In genomic region chr14:64541261-64541970, GRCh38 we compare ENCODE assay signal across 8 cellular contexts. TPM values are rescaled to one million over a fixed set of nuclear protein-coding genes. Genes with fewer than 3 reads are reported as not detected.
DNase-seq lines count a peak whose midpoint lies in the region; ATAC-seq, FAIRE-seq and TF ChIP-seq lines count a peak whose summit lies in the region.

No MANE protein-coding gene starts in this region.

- no peak for TF ChIP-seq POLR2A in H1 (IDR thresholded peaks at IDR 0.05; ENCODE audit: control extremely low read depth in 1 of 2, low read depth in 2 of 2, low read length in 2 of 2)

- peaks cover 0 to 2% of the 10 kb centered on the region in 2 experiments for H4K20me1 ChIP-seq in H1 (replicated peaks in 1 of 2; ENCODE audit: control insufficient read depth in 1 of 2, insufficient read depth in 2 of 2, low read length in 2 of 2)

- 96% methylated on average over 73 of the region's 73 CpGs; no CpG with 5 or more reads in 1 of the 2 experiments for WGBS in H1 (ENCODE audit: extremely low coverage in 1 of 2, insufficient coverage in 1 of 2, insufficient read length in 1 of 2, insufficient replicate concordance in 2 of 2, low coverage in 1 of 2, low lambda C conversion rate in 2 of 2, missing lambda C conversion rate in 1 of 2), 2 experiments

- DNase-seq in CD14-positive monocyte (ENCODE audit: low spot score), result no peak
- peak in 3 of 5 donors; percentile 10 to 33 (median 12) for DNase-seq in T-helper 1 cell
- peak in 1 of 2 experiments; percentile 60 for DNase-seq in H1 (ENCODE audit: low read depth in 1 of 2, low spot score in 2 of 2)
- no peak for DNase-seq in natural killer cell
- no peak for DNase-seq in GDM1 (lab: John Stamatoyannopoulos, UW)
- DNase-seq in KG1 (lab: John Stamatoyannopoulos, UW), result no peak

- peaks cover 19 to 21% of the 10 kb centered on the region in 2 experiments for H3K9me3 ChIP-seq in H1 (ENCODE audit: insufficient read depth in 2 of 2, low read depth in 1 of 2, low read length in 1 of 2)

- H3K9me3 Mint-ChIP-seq in CD14-positive monocyte (peaks cover 20 to 39% (median 23%) of the 10 kb centered on the region in 7 donors), natural killer cell (no peaks in the 10 kb centered on the region)

- H2BK12ac ChIP-seq in H1 (ENCODE audit: low read depth, low read length), result peak overlapping the region; percentile 98

- no peak for TF ChIP-seq EP300 in H1 (IDR thresholded peaks at IDR 0.05; ENCODE audit: borderline replicate concordance in 1 of 2, low read depth in 2 of 2, low read length in 2 of 2)

- no peak for FAIRE-seq in H1 (lab: Jason Lieb, UNC)

- peaks cover 0 to 8% (median 0%) of the 10 kb centered on the region in 4 experiments; a peak in 1 of 8 replicates for H3K36me3 ChIP-seq in H1 (ENCODE audit: control insufficient read depth in 2 of 4, insufficient read depth in 4 of 4, low read length in 3 of 4)

- peaks cover 0 to 21% (median 3%) of the 10 kb centered on the region in 4 experiments; a peak in 4 of 7 replicates for H3K4me1 ChIP-seq in H1 (replicated peaks in 1 of 4; ENCODE audit: control insufficient read depth in 3 of 4, insufficient read depth in 4 of 4, low read length in 3 of 4)

- intact Hi-C loops in CD14-positive monocyte (cut with micrococcal nuclease) (loop anchor here (5.0 to 10.0 kb wide), 3 partner anchors 34 to 443 kb away; partner anchors contain the start of gene FNTB (in 1 of the 2)), natural killer cell (cut with micrococcal nuclease) (loop anchor here (2.0 kb wide), 1 partner anchor 95 kb away; no protein-coding TSS in a partner anchor)

- TF ChIP-seq CTCF in CD14-positive monocyte (IDR thresholded peaks at IDR 0.05), result no peak
- no peak for TF ChIP-seq CTCF in H1 (IDR thresholded peaks at IDR 0.05; ENCODE audit: control extremely low read depth in 1 of 3, insufficient read depth in 1 of 3, low read depth in 1 of 3, low read length in 3 of 3)
- TF ChIP-seq CTCF in natural killer cell (IDR thresholded peaks at IDR 0.05), result no peak

- peaks cover 35% of the 10 kb centered on the region for H3K4me1 Mint-ChIP-seq in CD14-positive monocyte
- peaks cover 34 to 44% of the 10 kb centered on the region in 2 donors for H3K4me1 Mint-ChIP-seq in natural killer cell

- POLR2A ChIA-PET in H1 (lab: Charles Lee; ENCODE audit: partially characterized antibody), result interaction anchor here (0.8 to 5.4 kb wide), 12 partner anchors 9 to 104 kb away, joined by 3 to 35 read pairs (median 7); partner anchors contain the start of gene ZBTB1

- H2BK5ac ChIP-seq in H1 (ENCODE audit: low read depth, low read length), result peak overlapping the region; percentile 67; the same call in 1 of the 2 replicates

- no peak overlapping the region; the same call in 1 of the 2 replicates for H2BK20ac ChIP-seq in H1 (ENCODE audit: low read length)

- H3K14ac ChIP-seq in H1 (ENCODE audit: insufficient read length), result no peak overlapping the region

- peaks cover 7% of the 10 kb centered on the region for H3K23me2 ChIP-seq in H1 (ENCODE audit: low read depth, low read length)

- ATAC-seq in natural killer cell, result no peak
- no peak for ATAC-seq in GM19452 (IDR thresholded peaks at IDR 0.05; ENCODE audit: unreplicated experiment)
- ATAC-seq in HG02884 (IDR thresholded peaks at IDR 0.05; ENCODE audit: unreplicated experiment), result no peak

- peak overlapping the region in 1 of 7 donors; percentile 33 for H3K27ac Mint-ChIP-seq in CD14-positive monocyte
- H3K27ac Mint-ChIP-seq in natural killer cell, result peak overlapping the region in 1 of 2 donors; percentile 27

- 0 out of 2 replicates have a peak overlapping the region, but pooled peaks have one; percentile 62 for H3K18ac ChIP-seq in H1 (ENCODE audit: extremely low read depth, low read length)

- no peak overlapping the region for H2BK120ac ChIP-seq in H1 (replicated peaks; ENCODE audit: low read depth, low read length)

- peak overlapping the region; percentile 75 for H4K91ac ChIP-seq in H1 (replicated peaks; ENCODE audit: insufficient read length, low read length)

- H3K56ac ChIP-seq in H1 (replicated peaks; ENCODE audit: insufficient read length, low read depth, low read length), result no peak overlapping the region

- no peak overlapping the region for H3K27ac ChIP-seq in H1 (ENCODE audit: low read depth, low read length)

- H4K5ac ChIP-seq in H1 (ENCODE audit: insufficient read length, low read depth, low read length), result no peak overlapping the region

- peaks cover 0 to 3% (median 0%) of the 10 kb centered on the region in 4 experiments; a peak in 1 of 7 replicates for H3K27me3 ChIP-seq in H1 (replicated peaks in 1 of 4; ENCODE audit: control insufficient read depth in 3 of 4, extremely low read depth in 1 of 4, insufficient read depth in 3 of 4, low read length in 3 of 4)

- no peak overlapping the region for H3K9ac ChIP-seq in H1 (replicated peaks in 1 of 4; ENCODE audit: extremely low read depth in 1 of 4, low read depth in 3 of 4, low read length in 3 of 4)

- H3K79me2 ChIP-seq in H1 (ENCODE audit: control insufficient read depth in 1 of 2, insufficient read depth in 2 of 2, low read length in 2 of 2), result peaks cover 0 to 35% of the 10 kb centered on the region in 2 experiments; a peak in 2 of 4 replicates

- CTCF ChIA-PET in H1 (lab: Charles Lee; ENCODE audit: partially characterized antibody), result interaction anchor here (0.6 to 0.9 kb wide), 4 partner anchors 12 to 423 kb away, joined by 3 read pairs; no protein-coding TSS in a partner anchor

- TF ChIP-seq RAD21 in H1 (IDR thresholded peaks at IDR 0.05 in 1 of 2, conservative IDR thresholded peaks at IDR 0.05 in 1 of 2; ENCODE audit: low read depth in 2 of 2, low read length in 2 of 2), result no peak

- H3K36me3 Mint-ChIP-seq in CD14-positive monocyte (peaks cover 16% of the 10 kb centered on the region in 2 donors), natural killer cell (no peaks in the 10 kb centered on the region)

- no peak overlapping the region for H2AFZ ChIP-seq in H1 (ENCODE audit: low read length)

- H3K79me1 ChIP-seq in H1 (ENCODE audit: low read depth, low read length), result no peaks in the 10 kb centered on the region; the same call in 1 of the 2 replicates

- peak overlapping the region; percentile 49 to 72; a peak in 3 of 4 replicates for H3K4me2 ChIP-seq in H1 (ENCODE audit: insufficient read depth in 1 of 2, low read depth in 2 of 2, low read length in 2 of 2)

- H2AK5ac ChIP-seq in H1 (ENCODE audit: low read depth, low read length), result peak overlapping the region; percentile 96; the same call in 1 of the 2 replicates

- H3K4me3 ChIP-seq in H1 (ENCODE audit: extremely low read depth in 1 of 4, insufficient read depth in 2 of 4, low read depth in 3 of 4, low read length in 4 of 4), result peak overlapping the region in 1 of 4 experiments; percentile 61; a peak in 4 of 8 replicates

- peak overlapping the region; percentile 97 to 99 for H3K4me3 Mint-ChIP-seq in CD14-positive monocyte
- H3K4me3 Mint-ChIP-seq in natural killer cell, result peak overlapping the region; percentile 100

- no peak overlapping the region for H3K23ac ChIP-seq in H1 (ENCODE audit: insufficient read length)

- H4K8ac ChIP-seq in H1 (ENCODE audit: extremely low read depth, insufficient read depth, low read length), result peak overlapping the region; percentile 83; the same call in 1 of the 2 replicates

- H3K27me3 Mint-ChIP-seq in CD14-positive monocyte (ENCODE audit: low read depth in 3 of 3) (peaks cover 51 to 72% (median 56%) of the 10 kb centered on the region in 3 donors), natural killer cell (ENCODE audit: low read depth in 2 of 2) (peaks cover 13 to 25% of the 10 kb centered on the region in 2 donors)

- no peak overlapping the region for H3K4ac ChIP-seq in H1 (replicated peaks; ENCODE audit: insufficient read length, low read depth, low read length)

- H2BK15ac ChIP-seq in H1 (ENCODE audit: low read length), result peak overlapping the region; percentile 76; the same call in 1 of the 2 replicates

RNA-seq across cellular contexts. Expression of gene HSPA2, which starts 0.9 kb away (rescaled TPM):
- under 1 TPM in 1 of 2 donors, not detected in 1; 0.17 TPM for polyA plus RNA-seq in CD14-positive monocyte
- 82.9 and 91.1 TPM in 2 replicates for total RNA-seq in H1 (2021; fragmentation: NEBNext Ultra II Directional; extraction: Animal tissue kit (Norgen Biotek cat#: 25700))
- polyA plus RNA-seq in H1 (2011; rRNA removed), result 30.5 and 42.0 TPM in 2 replicates
- polyA plus RNA-seq in H1 (2011; cell fraction: cytosol; rRNA removed), result 38.2 TPM
- 42.5 TPM for polyA plus RNA-seq in H1 (2011; cell fraction: nucleus; rRNA removed)
- polyA plus RNA-seq in H1 (2012, experiment 1 of 2), result 28.9 to 58.1 TPM (median 40.4 TPM) in 4 replicates
- polyA plus RNA-seq in H1 (2012, experiment 2 of 2), result 18.1 TPM
- polyA plus RNA-seq in H1 (2013, experiment 1 of 2), result 21.2 TPM
- polyA plus RNA-seq in H1 (2013, experiment 2 of 2), result 19.8 TPM
- 33.1 and 37.7 TPM in 2 replicates for polyA minus RNA-seq in H1 (2011; rRNA and poly(A)+ RNA removed)
- polyA minus RNA-seq in H1 (2011; cell fraction: cytosol; rRNA and poly(A)+ RNA removed), result 69.5 TPM
- polyA minus RNA-seq in H1 (2011; cell fraction: nucleus; rRNA and poly(A)+ RNA removed), result 35.2 TPM
- total RNA-seq in natural killer cell, result 1 to 10 TPM; 1.1 to 1.5 (median 1.1) TPM

RNA-seq across cellular contexts. Expression of gene PPP1R36, which starts 8.3 kb away (rescaled TPM):
- under 1 TPM in 1 of 2 donors, not detected in 1; 0.38 TPM for polyA plus RNA-seq in CD14-positive monocyte
- 0.61 and 0.93 TPM in 2 replicates for total RNA-seq in H1 (2021; fragmentation: NEBNext Ultra II Directional; extraction: Animal tissue kit (Norgen Biotek cat#: 25700))
- polyA plus RNA-seq in H1 (2011; rRNA removed), result 0.25 and 0.39 TPM in 2 replicates
- polyA plus RNA-seq in H1 (2011; cell fraction: cytosol; rRNA removed), result 1.0 TPM
- 0.53 TPM for polyA plus RNA-seq in H1 (2011; cell fraction: nucleus; rRNA removed)
- 0.57 to 0.86 TPM (median 0.72 TPM) in 4 replicates for polyA plus RNA-seq in H1 (2012, experiment 1 of 2)
- polyA plus RNA-seq in H1 (2012, experiment 2 of 2), result not detected
- polyA plus RNA-seq in H1 (2013, experiment 1 of 2), result 0.43 TPM
- 0.37 TPM for polyA plus RNA-seq in H1 (2013, experiment 2 of 2)
- 0.32 and 0.46 TPM in 2 replicates for polyA minus RNA-seq in H1 (2011; rRNA and poly(A)+ RNA removed)
- polyA minus RNA-seq in H1 (2011; cell fraction: cytosol; rRNA and poly(A)+ RNA removed), result not detected
- polyA minus RNA-seq in H1 (2011; cell fraction: nucleus; rRNA and poly(A)+ RNA removed), result not detected
- 1 to 10 TPM in 2 of 3 donors, under 1 TPM in 1; 0.60 to 1.2 (median 1.0) TPM for total RNA-seq in natural killer cell

RNA-seq across cellular contexts. Expression of gene ZBTB1, which starts 36.8 kb away (rescaled TPM):
- polyA plus RNA-seq in CD14-positive monocyte, result 10 to 100 TPM; 27.7 to 33.4 TPM
- total RNA-seq in H1 (2021; fragmentation: NEBNext Ultra II Directional; extraction: Animal tissue kit (Norgen Biotek cat#: 25700)), result 27.5 and 27.9 TPM in 2 replicates
- 11.6 and 13.6 TPM in 2 replicates for polyA plus RNA-seq in H1 (2011; rRNA removed)
- polyA plus RNA-seq in H1 (2011; cell fraction: cytosol; rRNA removed), result 14.9 TPM
- polyA plus RNA-seq in H1 (2011; cell fraction: nucleus; rRNA removed), result 12.4 TPM
- 13.0 to 22.0 TPM (median 15.7 TPM) in 4 replicates for polyA plus RNA-seq in H1 (2012, experiment 1 of 2)
- 1.1 TPM for polyA plus RNA-seq in H1 (2012, experiment 2 of 2)
- 16.9 TPM for polyA plus RNA-seq in H1 (2013, experiment 1 of 2)
- polyA plus RNA-seq in H1 (2013, experiment 2 of 2), result 16.0 TPM
- 18.2 and 26.2 TPM in 2 replicates for polyA minus RNA-seq in H1 (2011; rRNA and poly(A)+ RNA removed)
- 18.5 TPM for polyA minus RNA-seq in H1 (2011; cell fraction: cytosol; rRNA and poly(A)+ RNA removed)
- 37.6 TPM for polyA minus RNA-seq in H1 (2011; cell fraction: nucleus; rRNA and poly(A)+ RNA removed)
- 100 to 1,000 TPM; 146 to 166 (median 151) TPM for total RNA-seq in natural killer cell

RNA-seq across cellular contexts. Expression of gene ZBTB25, which starts 37.8 kb away (rescaled TPM):
- polyA plus RNA-seq in CD14-positive monocyte, result 1 to 10 TPM; 3.2 to 3.9 TPM
- 11.4 and 11.5 TPM in 2 replicates for total RNA-seq in H1 (2021; fragmentation: NEBNext Ultra II Directional; extraction: Animal tissue kit (Norgen Biotek cat#: 25700))
- 4.9 and 5.4 TPM in 2 replicates for polyA plus RNA-seq in H1 (2011; rRNA removed)
- polyA plus RNA-seq in H1 (2011; cell fraction: cytosol; rRNA removed), result 4.8 TPM
- 8.1 TPM for polyA plus RNA-seq in H1 (2011; cell fraction: nucleus; rRNA removed)
- 4.5 to 6.6 TPM (median 5.3 TPM) in 4 replicates for polyA plus RNA-seq in H1 (2012, experiment 1 of 2)
- polyA plus RNA-seq in H1 (2012, experiment 2 of 2), result 0.80 TPM
- polyA plus RNA-seq in H1 (2013, experiment 1 of 2), result 5.0 TPM
- polyA plus RNA-seq in H1 (2013, experiment 2 of 2), result 4.8 TPM
- 20.0 and 23.2 TPM in 2 replicates for polyA minus RNA-seq in H1 (2011; rRNA and poly(A)+ RNA removed)
- polyA minus RNA-seq in H1 (2011; cell fraction: cytosol; rRNA and poly(A)+ RNA removed), result 8.3 TPM
- 19.6 TPM for polyA minus RNA-seq in H1 (2011; cell fraction: nucleus; rRNA and poly(A)+ RNA removed)
- 10 to 100 TPM; 29.7 to 36.7 (median 31.1) TPM for total RNA-seq in natural killer cell

Comparison
In these comparisons a context has a peak if more than half of its experiments do, and no peak if none do; other contexts are left out.
1. DNase-seq: peak in T-helper 1 cell (3 of 5); none in CD14-positive monocyte (single experiment), natural killer cell (single experiment), GDM1 (single experiment) and KG1 (single experiment).
2. RNA of gene HSPA2, which starts 0.9 kb away (total RNA-seq): 82.9 to 91.1 TPM in H1; 1.1 to 1.5 TPM in natural killer cell; every median in the first group is over 10 times any median in the second.